1 cellular context compared by ENCODE assay signal in the genomic region with DNA sequence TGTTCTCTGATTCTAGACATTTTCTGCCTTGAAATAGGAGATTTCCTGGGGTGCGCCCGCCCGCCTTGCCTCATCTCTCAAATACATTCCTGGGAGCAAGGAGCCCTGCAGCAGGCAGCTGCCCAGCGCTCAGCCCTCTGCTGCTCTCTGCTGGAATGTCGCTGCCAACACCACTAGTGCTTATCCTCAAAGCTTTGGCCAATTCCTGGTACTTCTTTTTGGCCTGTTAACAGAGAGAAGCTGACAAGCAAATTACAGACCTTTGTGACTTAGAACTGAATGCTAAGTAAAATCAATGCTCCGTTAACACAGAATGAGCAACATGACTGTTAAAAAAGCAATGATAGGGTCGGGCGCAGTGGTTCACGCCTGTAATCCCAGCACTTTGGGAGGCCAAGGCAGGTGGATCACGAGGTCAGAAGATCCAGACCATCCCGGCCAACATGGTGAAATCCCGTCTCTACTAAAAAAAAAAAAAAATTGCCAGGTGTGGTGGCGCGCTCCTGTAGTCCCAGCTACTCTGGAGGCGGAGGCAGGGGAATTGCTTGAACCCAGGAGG.
TF ChIP-seq lines count a peak whose summit lies in the region.

No MANE protein-coding gene starts in this region.

TF ChIP-seq in GM23338, 12 proteins besides CTCF, POLR2A, EP300 and RAD21 (continued from another document):
- TF ChIP-seq, protein P1, sequence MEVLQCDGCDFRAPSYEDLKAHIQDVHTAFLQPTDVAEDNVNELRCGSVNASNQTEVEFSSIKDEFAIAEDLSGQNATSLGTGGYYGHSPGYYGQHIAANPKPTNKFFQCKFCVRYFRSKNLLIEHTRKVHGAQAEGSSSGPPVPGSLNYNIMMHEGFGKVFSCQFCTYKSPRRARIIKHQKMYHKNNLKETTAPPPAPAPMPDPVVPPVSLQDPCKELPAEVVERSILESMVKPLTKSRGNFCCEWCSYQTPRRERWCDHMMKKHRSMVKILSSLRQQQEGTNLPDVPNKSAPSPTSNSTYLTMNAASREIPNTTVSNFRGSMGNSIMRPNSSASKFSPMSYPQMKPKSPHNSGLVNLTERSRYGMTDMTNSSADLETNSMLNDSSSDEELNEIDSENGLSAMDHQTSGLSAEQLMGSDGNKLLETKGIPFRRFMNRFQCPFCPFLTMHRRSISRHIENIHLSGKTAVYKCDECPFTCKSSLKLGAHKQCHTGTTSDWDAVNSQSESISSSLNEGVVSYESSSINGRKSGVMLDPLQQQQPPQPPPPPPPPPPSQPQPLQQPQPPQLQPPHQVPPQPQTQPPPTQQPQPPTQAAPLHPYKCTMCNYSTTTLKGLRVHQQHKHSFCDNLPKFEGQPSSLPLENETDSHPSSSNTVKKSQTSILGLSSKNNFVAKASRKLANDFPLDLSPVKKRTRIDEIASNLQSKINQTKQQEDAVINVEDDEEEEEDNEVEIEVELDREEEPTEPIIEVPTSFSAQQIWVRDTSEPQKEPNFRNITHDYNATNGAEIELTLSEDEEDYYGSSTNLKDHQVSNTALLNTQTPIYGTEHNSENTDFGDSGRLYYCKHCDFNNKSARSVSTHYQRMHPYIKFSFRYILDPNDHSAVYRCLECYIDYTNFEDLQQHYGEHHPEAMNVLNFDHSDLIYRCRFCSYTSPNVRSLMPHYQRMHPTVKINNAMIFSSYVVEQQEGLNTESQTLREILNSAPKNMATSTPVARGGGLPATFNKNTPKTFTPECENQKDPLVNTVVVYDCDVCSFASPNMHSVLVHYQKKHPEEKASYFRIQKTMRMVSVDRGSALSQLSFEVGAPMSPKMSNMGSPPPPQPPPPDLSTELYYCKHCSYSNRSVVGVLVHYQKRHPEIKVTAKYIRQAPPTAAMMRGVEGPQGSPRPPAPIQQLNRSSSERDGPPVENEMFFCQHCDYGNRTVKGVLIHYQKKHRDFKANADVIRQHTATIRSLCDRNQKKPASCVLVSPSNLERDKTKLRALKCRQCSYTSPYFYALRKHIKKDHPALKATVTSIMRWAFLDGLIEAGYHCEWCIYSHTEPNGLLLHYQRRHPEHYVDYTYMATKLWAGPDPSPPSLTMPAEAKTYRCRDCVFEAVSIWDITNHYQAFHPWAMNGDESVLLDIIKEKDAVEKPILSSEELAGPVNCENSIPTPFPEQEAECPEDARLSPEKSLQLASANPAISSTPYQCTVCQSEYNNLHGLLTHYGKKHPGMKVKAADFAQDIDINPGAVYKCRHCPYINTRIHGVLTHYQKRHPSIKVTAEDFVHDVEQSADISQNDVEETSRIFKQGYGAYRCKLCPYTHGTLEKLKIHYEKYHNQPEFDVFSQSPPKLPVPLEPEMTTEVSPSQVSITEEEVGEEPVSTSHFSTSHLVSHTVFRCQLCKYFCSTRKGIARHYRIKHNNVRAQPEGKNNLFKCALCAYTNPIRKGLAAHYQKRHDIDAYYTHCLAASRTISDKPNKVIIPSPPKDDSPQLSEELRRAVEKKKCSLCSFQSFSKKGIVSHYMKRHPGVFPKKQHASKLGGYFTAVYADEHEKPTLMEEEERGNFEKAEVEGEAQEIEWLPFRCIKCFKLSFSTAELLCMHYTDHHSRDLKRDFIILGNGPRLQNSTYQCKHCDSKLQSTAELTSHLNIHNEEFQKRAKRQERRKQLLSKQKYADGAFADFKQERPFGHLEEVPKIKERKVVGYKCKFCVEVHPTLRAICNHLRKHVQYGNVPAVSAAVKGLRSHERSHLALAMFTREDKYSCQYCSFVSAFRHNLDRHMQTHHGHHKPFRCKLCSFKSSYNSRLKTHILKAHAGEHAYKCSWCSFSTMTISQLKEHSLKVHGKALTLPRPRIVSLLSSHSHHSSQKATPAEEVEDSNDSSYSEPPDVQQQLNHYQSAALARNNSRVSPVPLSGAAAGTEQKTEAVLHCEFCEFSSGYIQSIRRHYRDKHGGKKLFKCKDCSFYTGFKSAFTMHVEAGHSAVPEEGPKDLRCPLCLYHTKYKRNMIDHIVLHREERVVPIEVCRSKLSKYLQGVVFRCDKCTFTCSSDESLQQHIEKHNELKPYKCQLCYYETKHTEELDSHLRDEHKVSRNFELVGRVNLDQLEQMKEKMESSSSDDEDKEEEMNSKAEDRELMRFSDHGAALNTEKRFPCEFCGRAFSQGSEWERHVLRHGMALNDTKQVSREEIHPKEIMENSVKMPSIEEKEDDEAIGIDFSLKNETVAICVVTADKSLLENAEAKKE (CRISPR knock-in tag; IDR thresholded peaks at IDR 0.05): no peak
- TF ChIP-seq CREB1 (CRISPR knock-in tag; IDR thresholded peaks at IDR 0.05; ENCODE audit: low read depth) (no peak), EZH2phosphoT487 (IDR thresholded peaks at IDR 0.05; ENCODE audit: unreplicated experiment) (no peak), STAT1 (IDR thresholded peaks at IDR 0.05; ENCODE audit: unreplicated experiment) (no peak), JUNB (IDR thresholded peaks at IDR 0.05; ENCODE audit: unreplicated experiment) (no peak), ZNF114 (CRISPR knock-in tag; IDR thresholded peaks at IDR 0.05) (no peak), EZH2 (IDR thresholded peaks at IDR 0.05; ENCODE audit: low read depth, unreplicated experiment) (no peak), ZNF331 (CRISPR knock-in tag; IDR thresholded peaks at IDR 0.05; ENCODE audit: low read depth) (no peak)
- TF ChIP-seq, protein P2, sequence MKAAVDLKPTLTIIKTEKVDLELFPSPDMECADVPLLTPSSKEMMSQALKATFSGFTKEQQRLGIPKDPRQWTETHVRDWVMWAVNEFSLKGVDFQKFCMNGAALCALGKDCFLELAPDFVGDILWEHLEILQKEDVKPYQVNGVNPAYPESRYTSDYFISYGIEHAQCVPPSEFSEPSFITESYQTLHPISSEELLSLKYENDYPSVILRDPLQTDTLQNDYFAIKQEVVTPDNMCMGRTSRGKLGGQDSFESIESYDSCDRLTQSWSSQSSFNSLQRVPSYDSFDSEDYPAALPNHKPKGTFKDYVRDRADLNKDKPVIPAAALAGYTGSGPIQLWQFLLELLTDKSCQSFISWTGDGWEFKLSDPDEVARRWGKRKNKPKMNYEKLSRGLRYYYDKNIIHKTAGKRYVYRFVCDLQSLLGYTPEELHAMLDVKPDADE (IDR thresholded peaks at IDR 0.05): no peak
